8 cellular contexts compared by ENCODE assay signal in the genomic region with DNA sequence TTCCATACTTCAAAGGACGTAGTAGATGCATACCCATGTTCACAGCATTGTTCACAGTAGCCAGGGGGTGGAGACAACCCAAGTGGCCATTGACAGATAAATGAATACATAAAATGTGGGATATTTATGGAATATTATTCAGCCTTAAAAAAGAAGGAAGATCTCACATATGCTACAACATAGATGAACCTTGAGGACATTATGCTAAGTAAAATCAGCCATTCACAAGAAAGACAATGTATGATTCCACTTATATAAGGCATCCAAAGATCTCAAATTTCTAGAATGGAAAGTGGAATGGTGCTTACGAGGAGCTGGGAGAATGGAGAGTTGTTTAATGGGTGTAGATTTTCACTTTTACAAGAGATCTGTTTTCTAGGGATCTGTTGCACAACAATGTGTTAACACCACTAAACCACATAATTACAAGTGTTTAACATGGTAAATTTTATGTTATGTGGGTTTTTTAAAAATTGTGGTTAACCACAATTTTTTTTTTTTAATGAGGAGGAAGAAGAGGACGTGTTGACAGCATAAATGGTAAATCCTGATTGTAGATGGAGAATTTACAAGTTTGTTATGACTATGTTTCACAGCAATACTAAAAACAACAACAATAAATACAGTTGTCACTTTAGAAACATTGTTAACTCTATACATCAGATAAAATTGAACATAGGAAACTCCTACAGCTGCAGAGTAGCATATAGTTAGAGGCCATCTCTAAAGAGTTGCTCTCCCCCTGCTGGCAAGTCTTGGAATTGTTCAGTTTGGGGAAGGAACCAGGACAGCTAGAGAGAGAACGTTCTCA. TPM values are rescaled to one million over a fixed set of nuclear protein-coding genes. Genes with fewer than 3 reads are reported as not detected.
DNase-seq lines count a peak whose midpoint lies in the region; ATAC-seq and TF ChIP-seq lines count a peak whose summit lies in the region.

No MANE protein-coding gene starts in this region.

- H3K27ac ChIP-seq in DND-41 (ENCODE audit: low read length) = no peak overlapping the region
- H3K27ac ChIP-seq in PC-3 (ENCODE audit: low read length) = no peak overlapping the region
- H3K27ac ChIP-seq in neuronal stem cell (replicated peaks; ENCODE audit: low read length) = no peak overlapping the region
- no peak overlapping the region for H3K27ac ChIP-seq in thyroid gland

- H4K8ac ChIP-seq in neuronal stem cell (ENCODE audit: low read depth, low read length) = no peak overlapping the region

- TF ChIP-seq CTCF in DND-41 (IDR thresholded peaks at IDR 0.05; ENCODE audit: borderline replicate concordance, extremely low read depth, low read length, poor library complexity, severe bottlenecking) = peak; percentile 87
- TF ChIP-seq CTCF in PC-3 (conservative IDR thresholded peaks at IDR 0.05; ENCODE audit: low read depth, low read length) = peak; percentile 84
- TF ChIP-seq CTCF in thyroid gland (IDR thresholded peaks at IDR 0.05) = peak; percentile 68 to 84 (median 80)

- no peak overlapping the region for H3K4me2 ChIP-seq in DND-41 (ENCODE audit: insufficient read depth, low read length)
- no peak overlapping the region for H3K4me2 ChIP-seq in PC-3 (ENCODE audit: low read length)
- H3K4me2 ChIP-seq in neuronal stem cell (ENCODE audit: insufficient read depth, low read length, poor library complexity, severe bottlenecking) = no peak overlapping the region

- H3K79me2 ChIP-seq in DND-41 (ENCODE audit: insufficient read depth, low read length) = no peaks in the 10 kb centered on the region
- H3K79me2 ChIP-seq in PC-3 (ENCODE audit: low read length) = no peaks in the 10 kb centered on the region

- H4K91ac ChIP-seq in neuronal stem cell (ENCODE audit: low read depth, low read length, poor library complexity) = no peak overlapping the region

- POLR2A ChIA-PET in PC-3 (lab: Charles Lee; ENCODE audit: unreplicated experiment) = interaction anchor here (0.6 to 0.7 kb wide), 3 partner anchors 66 to 121 kb away, joined by 3 to 5 read pairs (median 3); no protein-coding TSS in a partner anchor

- H3K14ac ChIP-seq in neuronal stem cell (ENCODE audit: low read length) = no peak overlapping the region

- H2AFZ ChIP-seq in DND-41 (ENCODE audit: low read depth, low read length) = no peak overlapping the region
- H2AFZ ChIP-seq in PC-3 (ENCODE audit: low read length) = no peak overlapping the region
- no peak overlapping the region for H2AFZ ChIP-seq in neuronal stem cell (ENCODE audit: low read length)

- H2BK12ac ChIP-seq in neuronal stem cell (ENCODE audit: low read length) = no peak overlapping the region

- no CpG with 5 or more reads among the region's 4 CpGs for WGBS in neuronal stem cell (ENCODE audit: extremely low coverage in 2 of 2, insufficient read length in 2 of 2, insufficient replicate concordance in 1 of 2), 2 donors
- 64 to 69% methylated on average over 4 of the region's 4 CpGs for WGBS in thyroid gland, 2 donors

- peaks cover 16% of the 10 kb centered on the region for H3K27me3 ChIP-seq in DND-41 (ENCODE audit: insufficient read depth, low read length, poor library complexity)
- H3K27me3 ChIP-seq in PC-3 (ENCODE audit: low read length) = no peaks in the 10 kb centered on the region
- peaks cover 0 to 5% (median 0%) of the 10 kb centered on the region in 3 experiments for H3K27me3 ChIP-seq in neuronal stem cell (ENCODE audit: control insufficient read depth in 3 of 3, insufficient read depth in 3 of 3, low read depth in 1 of 3, low read length in 3 of 3)
- no peaks in the 10 kb centered on the region for H3K27me3 ChIP-seq in thyroid gland

- no peak overlapping the region for H2BK5ac ChIP-seq in neuronal stem cell (ENCODE audit: low read length)

- H3K9ac ChIP-seq in DND-41 (ENCODE audit: low read depth, low read length) (no peak overlapping the region), PC-3 (ENCODE audit: low read length) (no peak overlapping the region), neuronal stem cell (ENCODE audit: low read depth, low read length, poor library complexity) (no peak overlapping the region)

- ATAC-seq in DND-41 (ENCODE audit: insufficient read depth, low read depth) (peak; percentile 97), GM21423 (IDR thresholded peaks at IDR 0.05; ENCODE audit: unreplicated experiment) (peak; percentile 93), PC-3 (peak; percentile 93)

- H2BK15ac ChIP-seq in neuronal stem cell (ENCODE audit: low read length) = no peak overlapping the region

- CTCF ChIA-PET in PC-3 (lab: Charles Lee) = interaction anchor here (0.6 to 1.5 kb wide), 5 partner anchors 15 to 214 kb away, joined by 3 to 6 read pairs (median 3); no protein-coding TSS in a partner anchor

- no peak overlapping the region for H3K4me3 ChIP-seq in DND-41 (ENCODE audit: low read depth in 1 of 2, low read length in 2 of 2)
- no peak overlapping the region for H3K4me3 ChIP-seq in PC-3 (ENCODE audit: low read length)
- no peak overlapping the region for H3K4me3 ChIP-seq in neuronal stem cell (ENCODE audit: low read length in 2 of 2)
- H3K4me3 ChIP-seq in thyroid gland (replicated peaks in 1 of 3) = no peak overlapping the region

- H3K4me1 ChIP-seq in DND-41 (ENCODE audit: insufficient read depth, low read length) = no peaks in the 10 kb centered on the region
- peaks cover 5% of the 10 kb centered on the region for H3K4me1 ChIP-seq in PC-3 (ENCODE audit: insufficient read depth, low read length)
- H3K4me1 ChIP-seq in neuronal stem cell (ENCODE audit: control insufficient read depth in 2 of 2, insufficient read depth in 1 of 2, low read depth in 1 of 2, low read length in 2 of 2) = no peaks in the 10 kb centered on the region
- H3K4me1 ChIP-seq in thyroid gland = no peaks in the 10 kb centered on the region

- H4K20me1 ChIP-seq in DND-41 (ENCODE audit: insufficient read depth, low read length) (no peaks in the 10 kb centered on the region), PC-3 (ENCODE audit: low read length) (no peaks in the 10 kb centered on the region)

- H3K4ac ChIP-seq in neuronal stem cell (ENCODE audit: low read length) = no peak overlapping the region

- H3K9me3 ChIP-seq in DND-41 (ENCODE audit: insufficient read depth, low read length, severe bottlenecking) (no peaks in the 10 kb centered on the region), PC-3 (ENCODE audit: low read length) (no peaks in the 10 kb centered on the region), neuronal stem cell (replicated peaks in 1 of 2; ENCODE audit: control insufficient read depth in 2 of 2, insufficient read depth in 1 of 2, low read depth in 1 of 2, low read length in 2 of 2) (no peaks in the 10 kb centered on the region), thyroid gland (no peaks in the 10 kb centered on the region)

- no peak overlapping the region for H3K18ac ChIP-seq in neuronal stem cell (ENCODE audit: low read length)

- H2BK120ac ChIP-seq in neuronal stem cell (ENCODE audit: low read depth, low read length) = no peak overlapping the region

- peak; percentile 74 for DNase-seq in DND-41
- peak; percentile 52 for DNase-seq in HS-5 (ENCODE audit: low read depth)
- DNase-seq in PC-3 = peak; percentile 87
- peak; percentile 47 for DNase-seq in activated T-cell treated with anti-CD3 and anti-CD28 coated beads for 48 hours (ENCODE audit: low read depth)
- DNase-seq in fibroblast of gingiva (ENCODE audit: low read depth) = peak; percentile 64
- DNase-seq in neuronal stem cell (ENCODE audit: low spot score) = peak; percentile 65
- DNase-seq in thyroid gland = peak; percentile 73 to 79

- no peaks in the 10 kb centered on the region for H3K9me2 ChIP-seq in PC-3 (replicated peaks; ENCODE audit: low read length)

- BruUV-seq in PC-3 (replicated peaks; lab: Mats Ljungman, UMichigan) = no TSS peak

- intact Hi-C loops in PC-3 (cut with micrococcal nuclease) (loop anchor here (1.0 to 5.0 kb wide), 4 partner anchors 45 to 216 kb away; no protein-coding TSS in a partner anchor), thyroid gland (cut with DNase I) (loop anchor here (5.0 kb wide), 1 partner anchor 127 kb away; no protein-coding TSS in a partner anchor)

- no peaks in the 10 kb centered on the region for H3K79me1 ChIP-seq in neuronal stem cell (ENCODE audit: low read depth, low read length)

- H3K23ac ChIP-seq in neuronal stem cell (ENCODE audit: low read depth, low read length, poor library complexity) = no peak overlapping the region

- TF ChIP-seq POLR2A in thyroid gland (IDR thresholded peaks at IDR 0.05) = no peak

- no peaks in the 10 kb centered on the region for H3F3A ChIP-seq in PC-3 (ENCODE audit: low read length, unreplicated experiment)

- H3K36me3 ChIP-seq in DND-41 (ENCODE audit: insufficient read depth, low read length) (no peaks in the 10 kb centered on the region), PC-3 (ENCODE audit: low read depth, low read length) (no peaks in the 10 kb centered on the region), neuronal stem cell (replicated peaks in 1 of 2; ENCODE audit: control insufficient read depth in 2 of 2, insufficient read depth in 2 of 2, low read length in 2 of 2) (no peaks in the 10 kb centered on the region), thyroid gland (no peaks in the 10 kb centered on the region)

- H2AK5ac ChIP-seq in neuronal stem cell (ENCODE audit: low read depth, low read length) = no peak overlapping the region

RNA-seq across cellular contexts. Expression of a gene that starts 41.6 kb away (rescaled TPM):
- 33.2 and 34.4 TPM in 2 replicates for total RNA-seq in PC-3 (2014; rRNA removed)
- polyA plus RNA-seq in neuronal stem cell (2013, experiment 1 of 2) = 69.1 TPM
- polyA plus RNA-seq in neuronal stem cell (2013, experiment 2 of 2) = 70.8 TPM
- 100 to 1,000 TPM in 3 of 4 donors, 10 to 100 TPM in 1; 40.1 to 173 (median 137) TPM for total RNA-seq in thyroid gland
